ENCODE assay signal across 15 cellular contexts in the genomic region with DNA sequence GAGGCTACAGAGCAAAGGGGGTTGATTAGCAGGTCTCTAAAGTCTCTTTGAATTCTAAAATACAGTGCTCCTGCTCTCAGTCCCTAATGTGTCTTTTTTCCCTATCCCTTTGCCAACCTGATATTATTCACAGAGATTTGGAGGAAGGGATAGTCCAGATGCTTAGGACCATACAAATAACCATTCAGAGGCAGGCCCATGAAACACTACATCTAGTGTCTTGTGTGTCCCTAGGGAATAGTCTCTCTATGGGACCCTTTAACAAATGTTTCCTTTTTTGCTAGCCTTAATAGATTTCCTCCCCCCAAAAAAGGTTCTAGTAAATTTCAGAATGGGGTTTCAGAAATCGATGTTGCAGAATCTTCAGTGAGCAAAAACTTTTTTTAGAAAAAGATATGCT. TPM values are rescaled to one million over a fixed set of nuclear protein-coding genes. Genes with fewer than 3 reads are reported as not detected.
DNase-seq lines count a peak whose midpoint lies in the region; ATAC-seq, FAIRE-seq and TF ChIP-seq lines count a peak whose summit lies in the region.
"Had no signal": no experiment of that assay in that cellular context is flagged by ENCODE, and none has a peak within 500 bp of the region (broad histone marks: within the 10 kb centered on the region; RNA-seq: fewer than 3 reads in every experiment).

No MANE protein-coding gene starts in this region.

- H3K4me1 ChIP-seq in A549, result peaks cover 34% of the 10 kb centered on the region

- H3K4me3 ChIP-seq in A549 (peak overlapping the region; percentile 83), HFF-Myc (replicated peaks; ENCODE audit: low read depth, low read length) (peak overlapping the region; percentile 44)

- no peak overlapping the region for H3K27ac Mint-ChIP-seq in brain
- no peak overlapping the region for H3K27ac Mint-ChIP-seq in nephron progenitor cell

- WGBS in A549 (ENCODE audit: missing lambda C conversion rate), result 0% methylated on average over 1 of the region's 1 CpG

- FAIRE-seq in A549 (lab: Jason Lieb, UNC), result peak; percentile 70
- FAIRE-seq: A204.1 had no signal

- no peak for TF ChIP-seq POLR2A in A549 (IDR thresholded peaks at IDR 0.05; ENCODE audit: low read length)

- CTCF ChIA-PET in A549 (lab: Yijun Ruan, JAX), result interaction anchor here (0.8 to 2.2 kb wide), 17 partner anchors 9 to 206 kb away, joined by 3 to 17 read pairs (median 7); no protein-coding TSS in a partner anchor

- no peaks in the 10 kb centered on the region for H3K36me3 Mint-ChIP-seq in brain
- H3K36me3 Mint-ChIP-seq in nephron progenitor cell (ENCODE audit: low read depth), result no peaks in the 10 kb centered on the region

- H3K4me2 ChIP-seq in A549, result peak overlapping the region; percentile 76

- H3K27me3 Mint-ChIP-seq in brain (peaks cover 41% of the 10 kb centered on the region), nephron progenitor cell (ENCODE audit: low read depth, poor library complexity) (peaks cover 49% of the 10 kb centered on the region)

- no peak for TF ChIP-seq CTCF in A549 (IDR thresholded peaks at IDR 0.05)
- TF ChIP-seq CTCF in HFF-Myc (IDR thresholded peaks at IDR 0.05; ENCODE audit: low read depth, low read length, missing control alignments), result no peak
- no peak for TF ChIP-seq CTCF in brain (conservative IDR thresholded peaks at IDR 0.05)
- no peak for TF ChIP-seq CTCF in nephron progenitor cell (IDR thresholded peaks at IDR 0.05)
- no peak for TF ChIP-seq CTCF in GM20000 (IDR thresholded peaks at IDR 0.05; ENCODE audit: extremely low read depth, missing control alignments)

- TF ChIP-seq EP300 in A549 (IDR thresholded peaks at IDR 0.05), result no peak

- peaks cover 11% of the 10 kb centered on the region for H3K4me1 Mint-ChIP-seq in brain
- peaks cover 24% of the 10 kb centered on the region for H3K4me1 Mint-ChIP-seq in nephron progenitor cell

- DNase-seq in A549 (ENCODE audit: low read depth in 1 of 2, low spot score in 1 of 2) (no peak), HFF-Myc (ENCODE audit: extremely low read depth, low read depth) (no peak), nephron progenitor cell (no peak), GM20000 (ENCODE audit: low spot score) (no peak), islet precursor cell (no peak)
- DNase-seq in activated CD4-positive, alpha-beta T cell treated with anti-CD3 and anti-CD28 coated beads for 1 hour, result no peak
- DNase-seq: COR-L47, DMS153, NCI-H748 treated with DMSO at 0.1 percent for 48 hours had no signal

- H3K9me3 Mint-ChIP-seq in brain (no peaks in the 10 kb centered on the region), nephron progenitor cell (no peaks in the 10 kb centered on the region)

- ATAC-seq in A549, result no peak
- no peak for ATAC-seq in GM21723 (IDR thresholded peaks at IDR 0.05; ENCODE audit: unreplicated experiment)
- ATAC-seq: HCT116, Panc1 had no signal

- H3K27ac ChIP-seq in A549, result peak overlapping the region; percentile 88 to 97
- H3K27ac ChIP-seq: C4-2B had no signal

- POLR2A ChIA-PET in A549 (lab: Yijun Ruan, JAX), result interaction anchor here (1.7 kb wide), 1 partner anchor 24 kb away, joined by 6 read pairs; no protein-coding TSS in a partner anchor

- no peak for TF ChIP-seq RAD21 in A549 (conservative IDR thresholded peaks at IDR 0.05 in 1 of 2, IDR thresholded peaks at IDR 0.05 in 1 of 2)

- H3K4me3 Mint-ChIP-seq in brain, result peak overlapping the region in 4 of 5 experiments; percentile 54 to 80 (median 75)
- H3K4me3 Mint-ChIP-seq in nephron progenitor cell, result peak overlapping the region; percentile 74

- no peaks in the 10 kb centered on the region for H3K9me3 ChIP-seq in A549

TF ChIP-seq in A549, 52 proteins besides CTCF, POLR2A, EP300 and RAD21:
- TF ChIP-seq, protein P1, sequence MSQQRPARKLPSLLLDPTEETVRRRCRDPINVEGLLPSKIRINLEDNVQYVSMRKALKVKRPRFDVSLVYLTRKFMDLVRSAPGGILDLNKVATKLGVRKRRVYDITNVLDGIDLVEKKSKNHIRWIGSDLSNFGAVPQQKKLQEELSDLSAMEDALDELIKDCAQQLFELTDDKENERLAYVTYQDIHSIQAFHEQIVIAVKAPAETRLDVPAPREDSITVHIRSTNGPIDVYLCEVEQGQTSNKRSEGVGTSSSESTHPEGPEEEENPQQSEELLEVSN (IDR thresholded peaks at IDR 0.05; ENCODE audit: borderline replicate concordance, low read depth), result no peak

RNA-seq across cellular contexts. Expression of a gene that starts 1.7 kb away (rescaled TPM):
- polyA plus RNA-seq in A549 (2011; rRNA removed) (26.6 and 30.0 TPM in 2 replicates), A549 (2017; fragmentation: RNase III; extraction: RNeasy Plus Mini Kit Qiagen cat#74134 plus additional on column Dnase treatment) (17.9 to 21.1 TPM (median 19.5 TPM) in 3 replicates), brain (ENCODE audit: insufficient read depth, low read depth, low replicate concordance) (5.8 TPM)
- 59.8 and 85.9 TPM in 2 replicates for polyA plus RNA-seq in A549 (2012; cell fraction: cytosol; rRNA removed)
- 62.5 and 105 TPM in 2 replicates for polyA plus RNA-seq in A549 (2012; cell fraction: nucleus; rRNA removed)
- polyA minus RNA-seq in A549 (2011; rRNA and poly(A)+ RNA removed), result 16.8 and 16.9 TPM in 2 replicates
